ENCODE assay signal across 22 cellular contexts in genomic region chr2:26722911-26723310, GRCh38. TPM values are rescaled to one million over a fixed set of nuclear protein-coding genes. Genes with fewer than 3 reads are reported as not detected.
DNase-seq lines count a peak whose midpoint lies in the region; ATAC-seq and TF ChIP-seq lines count a peak whose summit lies in the region.
"Had no signal": no experiment of that assay in that cellular context is flagged by ENCODE, and none has a peak within 500 bp of the region (broad histone marks: within the 10 kb centered on the region; RNA-seq: fewer than 3 reads in every experiment).

No MANE protein-coding gene starts in this region.

- no peak for ATAC-seq in IMR-90 (ENCODE audit: low read depth)
- no peak for ATAC-seq in body of pancreas
- ATAC-seq in HG02610 (IDR thresholded peaks at IDR 0.05; ENCODE audit: unreplicated experiment), result no peak
- ATAC-seq: activated CD8-positive, alpha-beta T cell treated with anti-CD3 and anti-CD28 coated beads, Interleukin-2, amount 10 ng/mL, durations not matched to agents 7 days and 5 days; activated T-cell treated with anti-CD3 and anti-CD28 coated beads, Interleukin-2, amount 50 U/mL, for 72 hours; stimulated activated naive B cell treated with anti-CD40 and anti-IgM and Interleukin-4, amounts not matched to agents 10 μg/mL and 1 μg/mL and 100 μg/mL, for 72 hours; WTC11 had no signal

- H3K79me1 ChIP-seq in IMR-90 (ENCODE audit: low read depth in 1 of 2, low read length in 2 of 2) (no peaks in the 10 kb centered on the region), mesenchymal stem cell (replicated peaks; ENCODE audit: low read length, poor library complexity, severe bottlenecking) (no peaks in the 10 kb centered on the region)

- no peaks in the 10 kb centered on the region for H4K20me1 ChIP-seq in IMR-90 (ENCODE audit: insufficient read depth, low read length)

- H3K9ac ChIP-seq in IMR-90 (ENCODE audit: low read depth, low read length) (no peak overlapping the region), mesenchymal stem cell (ENCODE audit: low read length) (peak overlapping the region; percentile 8), subcutaneous abdominal adipose tissue (ENCODE audit: low read length in 5 of 5) (peak overlapping the region in 3 of 5 donors; percentile 21 to 75 (median 24))

- H3K9me3 ChIP-seq in IMR-90 (ENCODE audit: control insufficient read depth, insufficient read depth, low read length) (no peaks in the 10 kb centered on the region), body of pancreas (no peaks in the 10 kb centered on the region), mesenchymal stem cell (ENCODE audit: control insufficient read depth, low read length) (no peaks in the 10 kb centered on the region), subcutaneous abdominal adipose tissue (ENCODE audit: control insufficient read depth in 5 of 5, low read length in 5 of 5) (no peaks in the 10 kb centered on the region)

- peak overlapping the region; percentile 6 to 8 for H2BK12ac ChIP-seq in mesenchymal stem cell (ENCODE audit: low read length in 2 of 2)

- H3K14ac ChIP-seq in IMR-90 (replicated peaks; ENCODE audit: low read depth, low read length) (no peak overlapping the region), mesenchymal stem cell (ENCODE audit: low read length in 2 of 2) (no peak overlapping the region)

- H4K5ac ChIP-seq in IMR-90 (ENCODE audit: low read depth, low read length), result no peak overlapping the region

- TF ChIP-seq CTCF in IMR-90 (conservative IDR thresholded peaks at IDR 0.05; ENCODE audit: low read depth, low read length) (no peak), body of pancreas (IDR thresholded peaks at IDR 0.05) (no peak), brain microvascular endothelial cell (IDR thresholded peaks at IDR 0.05; ENCODE audit: low read depth, low read length, missing control alignments) (no peak)

- POLR2A ChIA-PET in IMR-90 (lab: Charles Lee; ENCODE audit: unreplicated experiment), result no interaction called here

- H2BK5ac ChIP-seq in IMR-90 (ENCODE audit: low read depth, low read length, poor library complexity, severe bottlenecking), result no peak overlapping the region
- H2BK5ac ChIP-seq in mesenchymal stem cell (ENCODE audit: low read depth, low read length, poor library complexity, severe bottlenecking), result no peak overlapping the region

- CTCF ChIA-PET in IMR-90 (lab: Yijun Ruan, JAX), result no interaction called here

- H2BK15ac ChIP-seq in IMR-90 (ENCODE audit: low read depth, low read length) (no peak overlapping the region), mesenchymal stem cell (ENCODE audit: low read depth, poor library complexity, severe bottlenecking) (no peak overlapping the region)

- peak overlapping the region; percentile 22; the same call in 1 of the 2 replicates for H3K4ac ChIP-seq in IMR-90 (ENCODE audit: low read depth, low read length)
- H3K4ac ChIP-seq in mesenchymal stem cell (ENCODE audit: low read depth in 1 of 2, low read length in 2 of 2), result no peak overlapping the region

- DNase-seq in IMR-90, result no peak
- DNase-seq in body of pancreas, result no peak
- no peak for DNase-seq in mesenchymal stem cell
- no peak for DNase-seq in stimulated activated CD8-positive, alpha-beta memory T cell treated with anti-CD3 and anti-CD28 coated beads, Interleukin-4, amount 100 ng/mL, for 48 hours
- no peak for DNase-seq in H7
- no peak for DNase-seq in brain microvascular endothelial cell
- DNase-seq: activated CD8-positive, alpha-beta T cell treated with anti-CD3 and anti-CD28 coated beads, Interleukin-2, amount 10 ng/mL, durations not matched to agents 7 days and 5 days; activated T-cell treated with anti-CD3 and anti-CD28 coated beads, Interleukin-2, amount 50 U/mL, for 72 hours; CD8-positive, alpha-beta memory T cell; DND-41; erythroblast; GOT3; NCI-H1092; NCI-H2029 treated with DMSO at 0.1 percent for 48 hours; NCI-H524; stimulated activated CD4-positive, alpha-beta T cell treated with anti-CD3 and anti-CD28 coated beads, Interleukin-15, amount 100 ng/mL, for 24 hours; stimulated activated naive B cell treated with anti-CD40 and anti-IgM and Interleukin-4, amounts not matched to agents 10 μg/mL and 1 μg/mL and 100 μg/mL, for 72 hours; T-helper 2 cell had no signal

- TF ChIP-seq POLR2A in IMR-90 (IDR thresholded peaks at IDR 0.05; ENCODE audit: low read depth, low read length), result no peak
- TF ChIP-seq POLR2A in body of pancreas (IDR thresholded peaks at IDR 0.05), result no peak

- H4K91ac ChIP-seq in IMR-90 (ENCODE audit: insufficient read depth, low read depth, low read length) (no peak overlapping the region), mesenchymal stem cell (ENCODE audit: low read length) (peak overlapping the region; percentile 5)

- dilution Hi-C loops in IMR-90 (cut with HindIII; ENCODE audit: low sequenced_read_pairs, unreplicated experiment), result no loop called here

- H2BK120ac ChIP-seq in IMR-90 (ENCODE audit: low read depth, low read length) (no peak overlapping the region; the same call in 1 of the 2 replicates), mesenchymal stem cell (ENCODE audit: low read depth, low read length) (no peak overlapping the region)

- intact Hi-C loops in IMR-90 (cut with micrococcal nuclease), result no loop called here
- intact Hi-C loops in body of pancreas (cut with DNase I), result no loop called here

- no peaks in the 10 kb centered on the region for H3K36me3 ChIP-seq in IMR-90 (ENCODE audit: control insufficient read depth, insufficient read depth, low read length)
- no peaks in the 10 kb centered on the region for H3K36me3 ChIP-seq in body of pancreas (replicated peaks in 1 of 2; ENCODE audit: insufficient read depth in 1 of 2, low read depth in 2 of 2)
- H3K36me3 ChIP-seq in mesenchymal stem cell (ENCODE audit: control insufficient read depth in 1 of 2, insufficient read depth in 2 of 2, low read depth in 1 of 2, low read length in 2 of 2), result no peaks in the 10 kb centered on the region
- H3K36me3 ChIP-seq in subcutaneous abdominal adipose tissue (ENCODE audit: control insufficient read depth in 5 of 5, insufficient read depth in 5 of 5, low read length in 5 of 5), result no peaks in the 10 kb centered on the region
- H3K36me3 ChIP-seq in H7 (replicated peaks; ENCODE audit: control insufficient read depth, insufficient read depth, low read length), result no peaks in the 10 kb centered on the region
- H3K36me3 ChIP-seq in brain microvascular endothelial cell (replicated peaks), result no peaks in the 10 kb centered on the region

- H3K4me1 ChIP-seq in IMR-90 (ENCODE audit: control insufficient read depth, insufficient read depth, low read length) (peaks cover 15% of the 10 kb centered on the region), body of pancreas (peaks cover 76% of the 10 kb centered on the region), mesenchymal stem cell (ENCODE audit: control insufficient read depth, insufficient read depth, low read depth, low read length) (peaks cover 31% of the 10 kb centered on the region), subcutaneous abdominal adipose tissue (ENCODE audit: control insufficient read depth in 5 of 5, insufficient read depth in 5 of 5, low read length in 5 of 5) (peaks cover 16 to 65% (median 51%) of the 10 kb centered on the region in 5 donors)

- BruUV-seq in IMR-90 (replicated peaks; lab: Mats Ljungman, UMichigan), result no TSS peak

- no peak overlapping the region for H2AFZ ChIP-seq in IMR-90 (replicated peaks; ENCODE audit: low read length, poor library complexity)
- H2AFZ ChIP-seq in mesenchymal stem cell (ENCODE audit: low read depth, low read length), result no peak overlapping the region

- H2AK9ac ChIP-seq in IMR-90 (replicated peaks; ENCODE audit: low read depth, low read length, poor library complexity), result no peak overlapping the region

- H3K4me3 ChIP-seq in IMR-90 (ENCODE audit: insufficient read depth, low read depth, low read length), result no peak overlapping the region
- H3K4me3 ChIP-seq in body of pancreas, result no peak overlapping the region
- no peak overlapping the region for H3K4me3 ChIP-seq in mesenchymal stem cell (ENCODE audit: insufficient read depth in 1 of 2, low read depth in 1 of 2, low read length in 2 of 2)
- H3K4me3 ChIP-seq in subcutaneous abdominal adipose tissue (ENCODE audit: low read depth in 1 of 5, low read length in 5 of 5), result no peak overlapping the region
- no peak overlapping the region for H3K4me3 ChIP-seq in H7 (ENCODE audit: insufficient read depth, low read depth, low read length)
- no peak overlapping the region for H3K4me3 ChIP-seq in brain microvascular endothelial cell (ENCODE audit: low read depth, low read length)

- WGBS in IMR-90 (ENCODE audit: extremely low coverage in 2 of 2, insufficient read length in 1 of 2), 2 experiments, result no CpG with 5 or more reads among the region's 1 CpG
- 91 to 95% methylated on average over 1 of the region's 1 CpG for WGBS in body of pancreas, 2 donors
- WGBS in mesenchymal stem cell, result no CpG with 5 or more reads among the region's 1 CpG

- H4K8ac ChIP-seq in IMR-90 (ENCODE audit: low read depth in 2 of 2, low read length in 2 of 2) (no peak overlapping the region), mesenchymal stem cell (ENCODE audit: low read length) (no peak overlapping the region)

- in situ Hi-C loops in IMR-90 (cut with MboI; ENCODE audit: low sequenced_read_pairs) (no loop called here), brain microvascular endothelial cell (cut with HindIII; ENCODE audit: low pct_ligation_motif_present, low sequenced_read_pairs) (no loop called here)

- no peak overlapping the region for H3K56ac ChIP-seq in IMR-90 (ENCODE audit: extremely low read depth, insufficient read depth, low read length)

- H3K18ac ChIP-seq in IMR-90 (ENCODE audit: low read depth, low read length), result no peak overlapping the region
- H3K18ac ChIP-seq in mesenchymal stem cell (ENCODE audit: low read depth in 1 of 2, low read length in 2 of 2), result peak overlapping the region in 1 of 2 experiments; percentile 29

- H3K27ac ChIP-seq in IMR-90 (ENCODE audit: insufficient read depth, low read length) (no peak overlapping the region), body of pancreas (peak overlapping the region; percentile 40 to 98 (median 92)), mesenchymal stem cell (ENCODE audit: low read length, poor library complexity, severe bottlenecking) (no peak overlapping the region), subcutaneous abdominal adipose tissue (ENCODE audit: low read depth, low read length) (peak overlapping the region; percentile 78), brain microvascular endothelial cell (no peak overlapping the region)

- H3K23ac ChIP-seq in IMR-90 (ENCODE audit: low read depth, low read length) (no peak overlapping the region), mesenchymal stem cell (ENCODE audit: low read length in 2 of 2) (no peak overlapping the region)

- H3K4me2 ChIP-seq in IMR-90 (ENCODE audit: low read depth, low read length), result no peak overlapping the region
- H3K4me2 ChIP-seq in mesenchymal stem cell (ENCODE audit: low read length, poor library complexity, severe bottlenecking), result no peak overlapping the region

- no peak overlapping the region for H2BK20ac ChIP-seq in IMR-90 (ENCODE audit: low read depth, low read length)

- peaks cover 14% of the 10 kb centered on the region for H3K9me1 ChIP-seq in IMR-90 (ENCODE audit: insufficient read depth, low read length)

- H3K27me3 ChIP-seq in IMR-90 (ENCODE audit: control insufficient read depth, insufficient read depth, low read length) (no peaks in the 10 kb centered on the region), body of pancreas (no peaks in the 10 kb centered on the region), mesenchymal stem cell (ENCODE audit: control insufficient read depth in 1 of 2, insufficient read depth in 1 of 2, low read length in 2 of 2) (no peaks in the 10 kb centered on the region), subcutaneous abdominal adipose tissue (ENCODE audit: control insufficient read depth in 5 of 5, insufficient read depth in 4 of 5, low read length in 5 of 5) (no peaks in the 10 kb centered on the region), H7 (ENCODE audit: control insufficient read depth, insufficient read depth, low read length) (no peaks in the 10 kb centered on the region), brain microvascular endothelial cell (replicated peaks) (peaks cover 4% of the 10 kb centered on the region)

- H2AK5ac ChIP-seq in IMR-90 (ENCODE audit: low read depth, low read length), result peak overlapping the region; percentile 5; the same call in 1 of the 2 replicates
- no peak overlapping the region for H2AK5ac ChIP-seq in mesenchymal stem cell (ENCODE audit: low read length, severe bottlenecking)

- no peak for TF ChIP-seq RAD21 in IMR-90 (IDR thresholded peaks at IDR 0.05; ENCODE audit: low read length)

RNA-seq across cellular contexts. Expression of gene KCNK3, which starts 30.4 kb away (rescaled TPM):
- total RNA-seq in IMR-90 (2012; rRNA removed), result under 0.01 TPM in 2 replicates
- polyA plus RNA-seq in IMR-90 (2012; rRNA removed), result 0.03 and 0.17 TPM in 2 replicates
- polyA plus RNA-seq in IMR-90 (2012; cell fraction: cytosol; rRNA removed), result 0.11 TPM in 1 of 2 replicates, not detected in the other
- 0.07 TPM in 1 of 2 replicates, not detected in the other for polyA plus RNA-seq in IMR-90 (2012; cell fraction: nucleus; rRNA removed; ENCODE audit: low replicate concordance)
- 10 to 100 TPM; 10.5 to 20.5 TPM for total RNA-seq in body of pancreas
- polyA plus RNA-seq in mesenchymal stem cell (2013, experiment 1 of 2), result 0.52 TPM
- 0.53 TPM for polyA plus RNA-seq in mesenchymal stem cell (2013, experiment 2 of 2)
- total RNA-seq in H7 (2014; rRNA removed; shearing (Covaris generic)), result 0.11 and 0.48 TPM in 2 replicates
- total RNA-seq: activated CD8-positive, alpha-beta T cell treated with anti-CD3 and anti-CD28 coated beads, Interleukin-2, amount 10 ng/mL, durations not matched to agents 7 days and 5 days; activated T-cell treated with anti-CD3 and anti-CD28 coated beads, Interleukin-2, amount 50 U/mL, for 72 hours; CD8-positive, alpha-beta memory T cell; dermis microvascular lymphatic vessel endothelial cell had no signal
- polyA plus RNA-seq: CD8-positive, alpha-beta memory T cell had no signal

RNA-seq across cellular contexts. Expression of gene SLC35F6, which starts 41.2 kb away (rescaled TPM):
- total RNA-seq in IMR-90 (2012; rRNA removed), result 25.6 and 30.6 TPM in 2 replicates
- polyA plus RNA-seq in IMR-90 (2012; rRNA removed), result 19.1 and 19.4 TPM in 2 replicates
- polyA plus RNA-seq in IMR-90 (2012; cell fraction: cytosol; rRNA removed), result 12.7 and 22.8 TPM in 2 replicates
- 8.7 and 14.4 TPM in 2 replicates for polyA plus RNA-seq in IMR-90 (2012; cell fraction: nucleus; rRNA removed; ENCODE audit: low replicate concordance)
- total RNA-seq in body of pancreas, result 10 to 100 TPM; 17.8 to 21.8 TPM
- 62.3 TPM for polyA plus RNA-seq in mesenchymal stem cell (2013, experiment 1 of 2)
- polyA plus RNA-seq in mesenchymal stem cell (2013, experiment 2 of 2), result 60.2 TPM
- total RNA-seq in H7 (2014; rRNA removed; shearing (Covaris generic)), result 10.7 and 15.4 TPM in 2 replicates

Comparison
In these comparisons a context has a peak if more than half of its experiments do, and no peak if none do; other contexts are left out.
1. H3K27ac ChIP-seq: peak in body of pancreas (4 of 4) and subcutaneous abdominal adipose tissue (single experiment); none in IMR-90 (single experiment), mesenchymal stem cell (single experiment) and brain microvascular endothelial cell (single experiment).